ENCODE assay signal across 8 cellular contexts in the genomic region with DNA sequence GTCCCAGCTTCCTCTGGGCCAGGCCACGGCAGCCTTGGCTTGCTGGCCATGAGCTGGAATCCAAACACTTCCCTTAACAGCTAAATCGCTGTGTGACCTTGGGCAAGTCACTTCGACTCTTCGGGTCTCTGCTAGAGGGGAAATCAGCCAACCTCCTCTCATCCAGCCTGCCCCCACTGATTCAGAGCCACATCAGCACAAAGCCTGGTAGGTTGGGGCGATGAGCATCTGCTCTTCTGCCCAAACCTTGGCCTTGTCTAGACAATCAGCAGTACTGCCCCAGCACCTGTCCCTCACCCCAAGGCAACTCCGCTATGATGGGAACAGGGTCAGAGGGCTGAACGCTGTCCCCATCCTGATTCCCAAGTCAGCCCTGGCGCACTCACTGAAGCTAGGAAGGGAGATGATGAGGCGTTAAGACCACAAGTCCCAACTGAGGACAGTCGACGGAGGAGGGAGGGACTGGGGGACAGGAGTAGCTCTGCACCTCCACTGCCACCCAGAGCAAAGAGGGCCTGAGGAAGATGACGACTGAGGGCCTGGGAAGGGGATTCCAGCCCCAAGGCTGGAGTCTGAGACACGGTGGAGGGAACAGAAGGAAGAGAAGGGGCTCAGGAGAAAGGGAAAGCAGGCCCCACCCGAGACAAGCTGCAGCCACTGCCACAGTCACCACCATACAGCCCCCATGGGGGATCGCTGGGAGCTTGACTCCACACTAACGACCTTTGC. TPM values are rescaled to one million over a fixed set of nuclear protein-coding genes. Genes with fewer than 3 reads are reported as not detected.
DNase-seq lines count a peak whose midpoint lies in the region; ATAC-seq and TF ChIP-seq lines count a peak whose summit lies in the region.

No MANE protein-coding gene starts in this region.

- peak overlapping the region; percentile 64 to 91 for H3K9ac ChIP-seq in mucosa of rectum (ENCODE audit: low read depth in 1 of 2, low read length in 2 of 2)

- intact Hi-C loops in breast epithelium (cut with DNase I; ENCODE audit: low total_unique reads): no loop called here

- H3K27ac ChIP-seq in HL-60 (replicated peaks) (peak overlapping the region; percentile 79), breast epithelium (peak overlapping the region; percentile 91 to 93), mucosa of rectum (ENCODE audit: low read depth in 2 of 2, low read length in 2 of 2) (peak overlapping the region; percentile 88 to 89)

- peak overlapping the region; percentile 80 for H3K4me3 ChIP-seq in AG10803 (ENCODE audit: low read length)
- peak overlapping the region; percentile 68 for H3K4me3 ChIP-seq in HL-60 (replicated peaks; ENCODE audit: insufficient read depth, low read length)
- peak overlapping the region; percentile 88 to 99 (median 90) for H3K4me3 ChIP-seq in breast epithelium
- H3K4me3 ChIP-seq in mucosa of rectum (ENCODE audit: low read length in 2 of 2): peak overlapping the region; percentile 70 to 80

- TF ChIP-seq CTCF in AG10803 (conservative IDR thresholded peaks at IDR 0.05; ENCODE audit: low read length) (no peak), HL-60 (IDR thresholded peaks at IDR 0.05; ENCODE audit: insufficient read depth, low read length) (no peak), breast epithelium (IDR thresholded peaks at IDR 0.05) (no peak)

- H3K27me3 ChIP-seq in HL-60 (ENCODE audit: insufficient read depth, poor library complexity, severe bottlenecking) (no peaks in the 10 kb centered on the region), breast epithelium (no peaks in the 10 kb centered on the region), mucosa of rectum (ENCODE audit: control insufficient read depth in 2 of 2, insufficient read depth in 2 of 2, low read length in 2 of 2) (no peaks in the 10 kb centered on the region)

- H3K9me3 ChIP-seq in breast epithelium (no peaks in the 10 kb centered on the region), mucosa of rectum (ENCODE audit: control insufficient read depth in 2 of 2, low read length in 2 of 2) (no peaks in the 10 kb centered on the region)

- no peak for TF ChIP-seq POLR2A in breast epithelium (IDR thresholded peaks at IDR 0.05)

- ATAC-seq in GM21619 (IDR thresholded peaks at IDR 0.05; ENCODE audit: unreplicated experiment): no peak
- no peak for ATAC-seq in HG02610 (IDR thresholded peaks at IDR 0.05; ENCODE audit: unreplicated experiment)

- no peak for DNase-seq in AG10803 (ENCODE audit: low read depth)
- DNase-seq in HL-60 (ENCODE audit: low read depth in 1 of 2, low spot score in 1 of 2): peak in 1 of 2 experiments; percentile 14
- no peak for DNase-seq in breast epithelium (ENCODE audit: low spot score in 2 of 2)
- no peak for DNase-seq in NCI-H748 treated with DMSO at 0.1 percent for 48 hours (lab: John Stamatoyannopoulos, UW)
- no peak for DNase-seq in midbrain (lab: John Stamatoyannopoulos, UW)

- H3K36me3 ChIP-seq in breast epithelium (no peaks in the 10 kb centered on the region), mucosa of rectum (ENCODE audit: control insufficient read depth in 2 of 2, insufficient read depth in 2 of 2, low read length in 2 of 2) (no peaks in the 10 kb centered on the region)

- H3K4me1 ChIP-seq in breast epithelium (peaks cover 20 to 34% of the 10 kb centered on the region in 2 donors), mucosa of rectum (ENCODE audit: control insufficient read depth in 2 of 2, insufficient read depth in 2 of 2, low read length in 2 of 2) (peaks cover 39 to 40% of the 10 kb centered on the region in 2 donors)

RNA-seq across cellular contexts. Expression of gene CLUH, which starts 1.3 kb away (rescaled TPM):
- 10 to 100 TPM; 37.6 to 77.7 (median 50.6) TPM for total RNA-seq in breast epithelium

RNA-seq across cellular contexts. Expression of gene CCDC92B, which starts 39.2 kb away (rescaled TPM):
- total RNA-seq in breast epithelium: under 1 TPM in 1 of 3 donors, not detected in 2; 0.33 TPM
